ENCODE assay signal across 8 cellular contexts in genomic region chr9:122159026-122159924, GRCh38. TPM values are rescaled to one million over a fixed set of nuclear protein-coding genes. Genes with fewer than 3 reads are reported as not detected.
DNase-seq lines count a peak whose midpoint lies in the region; ATAC-seq and TF ChIP-seq lines count a peak whose summit lies in the region.

TSS of gene MORN5 (plus strand) at chr9:122159908. CDS start at chr9:122159973, 65 bp downstream.
TSS of gene NDUFA8 (minus strand) at chr9:122159779. CDS start at chr9:122159677, 102 bp downstream.

- no peak for TF ChIP-seq EP300 in Ishikawa (IDR thresholded peaks at IDR 0.05; ENCODE audit: borderline replicate concordance)

- DNase-seq in DMS53 (lab: John Stamatoyannopoulos, UW) (peak; percentile 98), OCI-M2 (lab: John Stamatoyannopoulos, UW; ENCODE audit: unreplicated experiment) (peak; percentile 77), erythroblast (lab: John Stamatoyannopoulos, UW) (peak; percentile 97 to 99), mucosa of gallbladder (ENCODE audit: low spot score) (peak; percentile 97)
- DNase-seq in activated T-cell treated with anti-CD3 and anti-CD28 coated beads, Interleukin-2, amount 50 U/mL, for 1 hour: peak; percentile 97
- DNase-seq in stimulated activated CD8-positive, alpha-beta memory T cell treated with anti-CD3 and anti-CD28 coated beads, Interleukin-4, amount 100 ng/mL, for 24 hours (ENCODE audit: low read depth): peak; percentile 95

- TF ChIP-seq RAD21 in Ishikawa (IDR thresholded peaks at IDR 0.05; ENCODE audit: low read depth): no peak

- peak; percentile 85 for ATAC-seq in GM21619 (IDR thresholded peaks at IDR 0.05; ENCODE audit: unreplicated experiment)

- peak; percentile 89 for TF ChIP-seq POLR2A in erythroblast (IDR thresholded peaks at IDR 0.05; ENCODE audit: low read length)

TF ChIP-seq in Ishikawa, 13 proteins besides CTCF, POLR2A, EP300 and RAD21:
- no peak for TF ChIP-seq CREB1 (IDR thresholded peaks at IDR 0.05; ENCODE audit: low read depth)
- TF ChIP-seq ZBTB7A (IDR thresholded peaks at IDR 0.05; ENCODE audit: low read depth): 0 out of 2 replicates have a peak, but pooled peaks have one; percentile 28
- no peak for TF ChIP-seq TEAD4 (IDR thresholded peaks at IDR 0.05)
- TF ChIP-seq MAX (IDR thresholded peaks at IDR 0.05): peak; percentile 38; the same call in 1 of the 2 replicates
- peak; percentile 70 for TF ChIP-seq TAF1 (IDR thresholded peaks at IDR 0.05; ENCODE audit: low read depth)
TF ChIP-seq in Ishikawa: peak in this region for 3.

RNA-seq across cellular contexts. Expression of gene MORN5, which starts in this region (rescaled TPM):
- 7.8 TPM for total RNA-seq in mucosa of gallbladder

RNA-seq across cellular contexts. Expression of gene NDUFA8, which starts in this region (rescaled TPM):
- 68.0 TPM for total RNA-seq in mucosa of gallbladder

Comparison
In these comparisons a context has a peak if more than half of its experiments do, and no peak if none do; other contexts are left out.
1. Peak in every context shown above with its lines: DNase-seq and ATAC-seq.